3 cellular contexts compared by ENCODE assay signal in the genomic region with DNA sequence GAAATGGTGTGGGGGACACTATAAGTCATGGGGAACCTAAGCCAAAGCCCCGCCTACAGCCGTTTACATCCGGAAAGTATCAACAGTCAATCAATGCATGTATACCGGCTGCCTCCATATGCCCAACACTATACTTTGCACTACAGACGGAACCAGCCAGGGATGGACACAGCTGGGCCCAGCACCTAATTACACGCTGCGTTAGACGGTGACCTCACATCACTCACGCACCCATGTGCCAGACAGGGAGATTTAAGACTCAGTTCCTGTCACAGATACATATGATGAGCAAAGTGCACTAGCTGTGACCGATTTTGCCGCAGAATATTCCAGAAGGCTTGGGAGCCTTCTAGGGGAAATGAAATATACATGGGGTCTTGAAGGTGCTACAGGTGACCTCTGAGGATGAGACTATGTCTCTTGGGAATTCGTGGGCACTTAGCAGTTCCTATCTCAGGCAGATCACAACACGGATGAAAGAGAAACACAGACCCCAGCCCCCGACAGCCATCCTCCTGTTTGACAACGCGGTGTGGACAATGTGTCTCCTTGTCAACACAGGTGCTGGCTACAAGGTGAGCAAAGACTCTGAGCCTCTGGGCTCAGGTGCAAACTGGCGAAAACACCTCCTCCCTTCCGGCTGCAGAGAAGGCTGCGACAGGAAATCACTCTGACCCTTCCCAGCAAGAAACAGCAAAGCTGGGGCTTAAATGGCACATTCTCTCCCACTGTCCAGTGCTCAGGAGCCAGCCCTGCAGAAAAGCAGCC.
TF ChIP-seq lines count a peak whose summit lies in the region.

No MANE protein-coding gene starts in this region.

TF ChIP-seq in A549, 52 proteins besides CTCF, POLR2A, EP300 and RAD21:
- no peak for TF ChIP-seq NFE2L2 (conservative IDR thresholded peaks at IDR 0.05; ENCODE audit: low read length)
- TF ChIP-seq FOSL2 (IDR thresholded peaks at IDR 0.05), result no peak
- TF ChIP-seq FOSL2 (CRISPR knock-in tag; IDR thresholded peaks at IDR 0.05), result no peak
- TF ChIP-seq SREBF2 (IDR thresholded peaks at IDR 0.05), result no peak
- no peak for TF ChIP-seq TFCP2L1 (CRISPR knock-in tag; IDR thresholded peaks at IDR 0.05)
- no peak for TF ChIP-seq KDM5A (IDR thresholded peaks at IDR 0.05)
- no peak for TF ChIP-seq JUNB (IDR thresholded peaks at IDR 0.05)
- no peak for TF ChIP-seq USF2 (IDR thresholded peaks at IDR 0.05)
- no peak for TF ChIP-seq PHF8 (IDR thresholded peaks at IDR 0.05; ENCODE audit: borderline replicate concordance, low read depth)
- TF ChIP-seq HEYL (CRISPR knock-in tag; IDR thresholded peaks at IDR 0.05), result no peak

TF ChIP-seq in HCT116, 20 proteins besides CTCF, POLR2A, EP300 and RAD21:
- TF ChIP-seq SP1 (IDR thresholded peaks at IDR 0.05; ENCODE audit: low read depth), result no peak
- TF ChIP-seq TCF7L2 (IDR thresholded peaks at IDR 0.05; ENCODE audit: borderline replicate concordance, extremely low read depth, insufficient read depth, insufficient read length), result no peak
- TF ChIP-seq EZH2phosphoT487 (IDR thresholded peaks at IDR 0.05; ENCODE audit: borderline replicate concordance), result no peak
- TF ChIP-seq POLR2AphosphoS5 (IDR thresholded peaks at IDR 0.05; ENCODE audit: low read depth, low read length), result no peak
- no peak for TF ChIP-seq SRF (IDR thresholded peaks at IDR 0.05; ENCODE audit: low read depth)
- TF ChIP-seq, protein P1, sequence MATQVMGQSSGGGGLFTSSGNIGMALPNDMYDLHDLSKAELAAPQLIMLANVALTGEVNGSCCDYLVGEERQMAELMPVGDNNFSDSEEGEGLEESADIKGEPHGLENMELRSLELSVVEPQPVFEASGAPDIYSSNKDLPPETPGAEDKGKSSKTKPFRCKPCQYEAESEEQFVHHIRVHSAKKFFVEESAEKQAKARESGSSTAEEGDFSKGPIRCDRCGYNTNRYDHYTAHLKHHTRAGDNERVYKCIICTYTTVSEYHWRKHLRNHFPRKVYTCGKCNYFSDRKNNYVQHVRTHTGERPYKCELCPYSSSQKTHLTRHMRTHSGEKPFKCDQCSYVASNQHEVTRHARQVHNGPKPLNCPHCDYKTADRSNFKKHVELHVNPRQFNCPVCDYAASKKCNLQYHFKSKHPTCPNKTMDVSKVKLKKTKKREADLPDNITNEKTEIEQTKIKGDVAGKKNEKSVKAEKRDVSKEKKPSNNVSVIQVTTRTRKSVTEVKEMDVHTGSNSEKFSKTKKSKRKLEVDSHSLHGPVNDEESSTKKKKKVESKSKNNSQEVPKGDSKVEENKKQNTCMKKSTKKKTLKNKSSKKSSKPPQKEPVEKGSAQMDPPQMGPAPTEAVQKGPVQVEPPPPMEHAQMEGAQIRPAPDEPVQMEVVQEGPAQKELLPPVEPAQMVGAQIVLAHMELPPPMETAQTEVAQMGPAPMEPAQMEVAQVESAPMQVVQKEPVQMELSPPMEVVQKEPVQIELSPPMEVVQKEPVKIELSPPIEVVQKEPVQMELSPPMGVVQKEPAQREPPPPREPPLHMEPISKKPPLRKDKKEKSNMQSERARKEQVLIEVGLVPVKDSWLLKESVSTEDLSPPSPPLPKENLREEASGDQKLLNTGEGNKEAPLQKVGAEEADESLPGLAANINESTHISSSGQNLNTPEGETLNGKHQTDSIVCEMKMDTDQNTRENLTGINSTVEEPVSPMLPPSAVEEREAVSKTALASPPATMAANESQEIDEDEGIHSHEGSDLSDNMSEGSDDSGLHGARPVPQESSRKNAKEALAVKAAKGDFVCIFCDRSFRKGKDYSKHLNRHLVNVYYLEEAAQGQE (IDR thresholded peaks at IDR 0.05; ENCODE audit: low read depth), result no peak
- TF ChIP-seq EZH2 (IDR thresholded peaks at IDR 0.05), result no peak
- TF ChIP-seq ZFX (IDR thresholded peaks at IDR 0.05), result no peak
- TF ChIP-seq SIN3A (IDR thresholded peaks at IDR 0.05; ENCODE audit: low read depth), result no peak
- TF ChIP-seq ATF3 (IDR thresholded peaks at IDR 0.05), result no peak
- TF ChIP-seq MAX (IDR thresholded peaks at IDR 0.05), result no peak
- no peak for TF ChIP-seq ZNF274 (IDR thresholded peaks at IDR 0.05; ENCODE audit: low read depth, low read length)
- no peak for TF ChIP-seq CBX3 (IDR thresholded peaks at IDR 0.05; ENCODE audit: low read depth)
- TF ChIP-seq, protein P2, sequence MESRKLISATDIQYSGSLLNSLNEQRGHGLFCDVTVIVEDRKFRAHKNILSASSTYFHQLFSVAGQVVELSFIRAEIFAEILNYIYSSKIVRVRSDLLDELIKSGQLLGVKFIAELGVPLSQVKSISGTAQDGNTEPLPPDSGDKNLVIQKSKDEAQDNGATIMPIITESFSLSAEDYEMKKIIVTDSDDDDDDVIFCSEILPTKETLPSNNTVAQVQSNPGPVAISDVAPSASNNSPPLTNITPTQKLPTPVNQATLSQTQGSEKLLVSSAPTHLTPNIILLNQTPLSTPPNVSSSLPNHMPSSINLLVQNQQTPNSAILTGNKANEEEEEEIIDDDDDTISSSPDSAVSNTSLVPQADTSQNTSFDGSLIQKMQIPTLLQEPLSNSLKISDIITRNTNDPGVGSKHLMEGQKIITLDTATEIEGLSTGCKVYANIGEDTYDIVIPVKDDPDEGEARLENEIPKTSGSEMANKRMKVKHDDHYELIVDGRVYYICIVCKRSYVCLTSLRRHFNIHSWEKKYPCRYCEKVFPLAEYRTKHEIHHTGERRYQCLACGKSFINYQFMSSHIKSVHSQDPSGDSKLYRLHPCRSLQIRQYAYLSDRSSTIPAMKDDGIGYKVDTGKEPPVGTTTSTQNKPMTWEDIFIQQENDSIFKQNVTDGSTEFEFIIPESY (IDR thresholded peaks at IDR 0.05; ENCODE audit: extremely low read depth, insufficient replicate concordance, low read length), result no peak
- TF ChIP-seq YY1 (IDR thresholded peaks at IDR 0.05; ENCODE audit: extremely low read depth, insufficient replicate concordance, low read depth, low read length), result no peak
- TF ChIP-seq FOSL1 (IDR thresholded peaks at IDR 0.05; ENCODE audit: low read depth), result no peak
- no peak for TF ChIP-seq ELF1 (IDR thresholded peaks at IDR 0.05; ENCODE audit: borderline replicate concordance, low read depth)
- no peak for TF ChIP-seq EGR1 (IDR thresholded peaks at IDR 0.05; ENCODE audit: low read depth)
- TF ChIP-seq JUND (IDR thresholded peaks at IDR 0.05), result no peak

TF ChIP-seq in K562, 482 proteins besides CTCF, POLR2A, EP300 and RAD21:
- TF ChIP-seq ATF6 (CRISPR knock-in tag; IDR thresholded peaks at IDR 0.05) (no peak), YY1 (IDR thresholded peaks at IDR 0.05; ENCODE audit: borderline replicate concordance in 1 of 3, control insufficient read depth in 1 of 3, extremely low read depth in 1 of 3, insufficient read depth in 3 of 3, insufficient read length in 1 of 3, insufficient replicate concordance in 2 of 3, low read depth in 1 of 3, low read length in 2 of 3) (peak in 1 of 3 experiments; percentile 31), MEIS2 (IDR thresholded peaks at IDR 0.05; ENCODE audit: partially characterized antibody) (peak; percentile 42), CCNT2 (IDR thresholded peaks at IDR 0.05; ENCODE audit: borderline replicate concordance, extremely low read depth, insufficient read length, low read depth, low read length) (no peak), GTF3C2 (IDR thresholded peaks at IDR 0.05; ENCODE audit: borderline replicate concordance, extremely low read depth, insufficient read length) (no peak), SIRT6 (IDR thresholded peaks at IDR 0.05; ENCODE audit: low read depth, low read length) (no peak), BCOR (IDR thresholded peaks at IDR 0.05) (no peak), HNRNPK (IDR thresholded peaks at IDR 0.05; ENCODE audit: low read depth, low read length, poor library complexity, severe bottlenecking) (no peak), BMI1 (IDR thresholded peaks at IDR 0.05; ENCODE audit: low read length) (no peak), HDAC2 (IDR thresholded peaks at IDR 0.05) (no peak)
- TF ChIP-seq, protein P3, sequence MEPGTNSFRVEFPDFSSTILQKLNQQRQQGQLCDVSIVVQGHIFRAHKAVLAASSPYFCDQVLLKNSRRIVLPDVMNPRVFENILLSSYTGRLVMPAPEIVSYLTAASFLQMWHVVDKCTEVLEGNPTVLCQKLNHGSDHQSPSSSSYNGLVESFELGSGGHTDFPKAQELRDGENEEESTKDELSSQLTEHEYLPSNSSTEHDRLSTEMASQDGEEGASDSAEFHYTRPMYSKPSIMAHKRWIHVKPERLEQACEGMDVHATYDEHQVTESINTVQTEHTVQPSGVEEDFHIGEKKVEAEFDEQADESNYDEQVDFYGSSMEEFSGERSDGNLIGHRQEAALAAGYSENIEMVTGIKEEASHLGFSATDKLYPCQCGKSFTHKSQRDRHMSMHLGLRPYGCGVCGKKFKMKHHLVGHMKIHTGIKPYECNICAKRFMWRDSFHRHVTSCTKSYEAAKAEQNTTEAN (CRISPR knock-in tag; IDR thresholded peaks at IDR 0.05), result no peak
- TF ChIP-seq, protein P4, sequence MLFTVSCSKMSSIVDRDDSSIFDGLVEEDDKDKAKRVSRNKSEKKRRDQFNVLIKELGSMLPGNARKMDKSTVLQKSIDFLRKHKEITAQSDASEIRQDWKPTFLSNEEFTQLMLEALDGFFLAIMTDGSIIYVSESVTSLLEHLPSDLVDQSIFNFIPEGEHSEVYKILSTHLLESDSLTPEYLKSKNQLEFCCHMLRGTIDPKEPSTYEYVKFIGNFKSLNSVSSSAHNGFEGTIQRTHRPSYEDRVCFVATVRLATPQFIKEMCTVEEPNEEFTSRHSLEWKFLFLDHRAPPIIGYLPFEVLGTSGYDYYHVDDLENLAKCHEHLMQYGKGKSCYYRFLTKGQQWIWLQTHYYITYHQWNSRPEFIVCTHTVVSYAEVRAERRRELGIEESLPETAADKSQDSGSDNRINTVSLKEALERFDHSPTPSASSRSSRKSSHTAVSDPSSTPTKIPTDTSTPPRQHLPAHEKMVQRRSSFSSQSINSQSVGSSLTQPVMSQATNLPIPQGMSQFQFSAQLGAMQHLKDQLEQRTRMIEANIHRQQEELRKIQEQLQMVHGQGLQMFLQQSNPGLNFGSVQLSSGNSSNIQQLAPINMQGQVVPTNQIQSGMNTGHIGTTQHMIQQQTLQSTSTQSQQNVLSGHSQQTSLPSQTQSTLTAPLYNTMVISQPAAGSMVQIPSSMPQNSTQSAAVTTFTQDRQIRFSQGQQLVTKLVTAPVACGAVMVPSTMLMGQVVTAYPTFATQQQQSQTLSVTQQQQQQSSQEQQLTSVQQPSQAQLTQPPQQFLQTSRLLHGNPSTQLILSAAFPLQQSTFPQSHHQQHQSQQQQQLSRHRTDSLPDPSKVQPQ (CRISPR knock-in tag; IDR thresholded peaks at IDR 0.05; ENCODE audit: borderline replicate concordance), result no peak
- TF ChIP-seq, protein P5, sequence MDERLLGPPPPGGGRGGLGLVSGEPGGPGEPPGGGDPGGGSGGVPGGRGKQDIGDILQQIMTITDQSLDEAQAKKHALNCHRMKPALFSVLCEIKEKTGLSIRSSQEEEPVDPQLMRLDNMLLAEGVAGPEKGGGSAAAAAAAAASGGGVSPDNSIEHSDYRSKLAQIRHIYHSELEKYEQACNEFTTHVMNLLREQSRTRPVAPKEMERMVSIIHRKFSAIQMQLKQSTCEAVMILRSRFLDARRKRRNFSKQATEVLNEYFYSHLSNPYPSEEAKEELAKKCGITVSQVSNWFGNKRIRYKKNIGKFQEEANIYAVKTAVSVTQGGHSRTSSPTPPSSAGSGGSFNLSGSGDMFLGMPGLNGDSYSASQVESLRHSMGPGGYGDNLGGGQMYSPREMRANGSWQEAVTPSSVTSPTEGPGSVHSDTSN (CRISPR knock-in tag; IDR thresholded peaks at IDR 0.05; ENCODE audit: low read depth), result no peak
- TF ChIP-seq, protein P5 (tag; conservative IDR thresholded peaks at IDR 0.05; ENCODE audit: low read depth), result peak; percentile 36; the same call in 1 of the 2 replicates
- TF ChIP-seq, protein P6, sequence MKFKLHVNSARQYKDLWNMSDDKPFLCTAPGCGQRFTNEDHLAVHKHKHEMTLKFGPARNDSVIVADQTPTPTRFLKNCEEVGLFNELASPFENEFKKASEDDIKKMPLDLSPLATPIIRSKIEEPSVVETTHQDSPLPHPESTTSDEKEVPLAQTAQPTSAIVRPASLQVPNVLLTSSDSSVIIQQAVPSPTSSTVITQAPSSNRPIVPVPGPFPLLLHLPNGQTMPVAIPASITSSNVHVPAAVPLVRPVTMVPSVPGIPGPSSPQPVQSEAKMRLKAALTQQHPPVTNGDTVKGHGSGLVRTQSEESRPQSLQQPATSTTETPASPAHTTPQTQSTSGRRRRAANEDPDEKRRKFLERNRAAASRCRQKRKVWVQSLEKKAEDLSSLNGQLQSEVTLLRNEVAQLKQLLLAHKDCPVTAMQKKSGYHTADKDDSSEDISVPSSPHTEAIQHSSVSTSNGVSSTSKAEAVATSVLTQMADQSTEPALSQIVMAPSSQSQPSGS (CRISPR knock-in tag; IDR thresholded peaks at IDR 0.05), result no peak
